Comparison of ENCODE assay signal across 20 cellular contexts in genomic region chr17:27542841-27543463, GRCh38.
DNase-seq lines count a peak whose midpoint lies in the region; ATAC-seq, FAIRE-seq and TF ChIP-seq lines count a peak whose summit lies in the region.
"Had no signal": no experiment of that assay in that cellular context is flagged by ENCODE, and none has a peak within 500 bp of the region (broad histone marks: within the 10 kb centered on the region; RNA-seq: fewer than 3 reads in every experiment).

No MANE protein-coding gene starts in this region.

- peaks cover 2% of the 10 kb centered on the region for H3K27me3 Mint-ChIP-seq in activated CD8-positive, alpha-beta T cell treated with anti-CD3 and anti-CD28 coated beads for 36 hours
- H3K27me3 Mint-ChIP-seq in activated CD8-positive, alpha-beta T cell treated with anti-CD3 and anti-CD28 coated beads, Interleukin-2, amount 10 ng/mL, durations not matched to agents 7 days and 5 days (ENCODE audit: low read depth) = no peaks in the 10 kb centered on the region
- no peaks in the 10 kb centered on the region for H3K27me3 Mint-ChIP-seq in IgD-negative memory B cell
- H3K27me3 Mint-ChIP-seq: activated naive CD4-positive, alpha-beta T cell treated with anti-CD3 and anti-CD28 coated beads, Interleukin-2, amount 50 U/mL, for 24 hours; effector memory CD8-positive, alpha-beta T cell had no signal

- peaks cover 3% of the 10 kb centered on the region for H3K36me3 Mint-ChIP-seq in activated CD8-positive, alpha-beta T cell treated with anti-CD3 and anti-CD28 coated beads for 36 hours (ENCODE audit: low read depth)
- no peaks in the 10 kb centered on the region for H3K36me3 Mint-ChIP-seq in activated CD8-positive, alpha-beta T cell treated with anti-CD3 and anti-CD28 coated beads, Interleukin-2, amount 10 ng/mL, durations not matched to agents 7 days and 5 days (ENCODE audit: low read depth)
- no peaks in the 10 kb centered on the region for H3K36me3 Mint-ChIP-seq in IgD-negative memory B cell
- H3K36me3 Mint-ChIP-seq in stimulated activated effector memory CD8-positive, alpha-beta T cell treated with anti-CD3 and anti-CD28 coated beads, Interleukin-12 subunit alpha, Interleukin-12 subunit beta, amount 100 ng/mL, for 72 hours = peaks cover 8% of the 10 kb centered on the region
- H3K36me3 Mint-ChIP-seq: activated naive CD4-positive, alpha-beta T cell treated with anti-CD3 and anti-CD28 coated beads, Interleukin-2, amount 50 U/mL, for 24 hours had no signal

- H3K4me3 ChIP-seq in colonic mucosa = no peak overlapping the region
- H3K4me3 ChIP-seq: prostate gland, uterus had no signal

- FAIRE-seq in GM19239 (lab: Jason Lieb, UNC) = no peak
- FAIRE-seq: G401.6 had no signal

- no peak overlapping the region for H3K4me3 Mint-ChIP-seq in activated CD8-positive, alpha-beta T cell treated with anti-CD3 and anti-CD28 coated beads for 36 hours
- H3K4me3 Mint-ChIP-seq in activated CD8-positive, alpha-beta T cell treated with anti-CD3 and anti-CD28 coated beads, Interleukin-2, amount 10 ng/mL, durations not matched to agents 7 days and 5 days = no peak overlapping the region
- H3K4me3 Mint-ChIP-seq in IgD-negative memory B cell = peak overlapping the region in 2 of 4 donors; percentile 5 to 85
- H3K4me3 Mint-ChIP-seq in stimulated activated effector memory CD8-positive, alpha-beta T cell treated with anti-CD3 and anti-CD28 coated beads, Interleukin-12 subunit alpha, Interleukin-12 subunit beta, amount 100 ng/mL, for 72 hours = no peak overlapping the region
- H3K4me3 Mint-ChIP-seq: activated naive CD4-positive, alpha-beta T cell treated with anti-CD3 and anti-CD28 coated beads, Interleukin-2, amount 50 U/mL, for 24 hours; CD14-positive monocyte; neural crest cell had no signal

- no peaks in the 10 kb centered on the region for H3K4me1 ChIP-seq in colonic mucosa
- H3K4me1 ChIP-seq: prostate gland had no signal

- POLR2A ChIA-PET in activated CD8-positive, alpha-beta T cell treated with anti-CD3 and anti-CD28 coated beads for 36 hours (lab: Charles Lee) = interaction anchor here (0.5 to 6.0 kb wide), 4 partner anchors 23 to 69 kb away, joined by 3 to 63 read pairs (median 4); no protein-coding TSS in a partner anchor
- POLR2A ChIA-PET in activated CD8-positive, alpha-beta T cell treated with anti-CD3 and anti-CD28 coated beads, Interleukin-2, amount 10 ng/mL, durations not matched to agents 7 days and 5 days (lab: Charles Lee) = no interaction called here

- H3K9ac ChIP-seq in colonic mucosa (ENCODE audit: low read depth in 2 of 2, low read length in 2 of 2) = no peak overlapping the region

- intact Hi-C loops in activated CD8-positive, alpha-beta T cell treated with anti-CD3 and anti-CD28 coated beads for 36 hours (cut with micrococcal nuclease) = no loop called here
- intact Hi-C loops in colonic mucosa (cut with DNase I) = no loop called here

- no peaks in the 10 kb centered on the region for H3K9me3 Mint-ChIP-seq in activated CD8-positive, alpha-beta T cell treated with anti-CD3 and anti-CD28 coated beads for 36 hours
- H3K9me3 Mint-ChIP-seq in activated CD8-positive, alpha-beta T cell treated with anti-CD3 and anti-CD28 coated beads, Interleukin-2, amount 10 ng/mL, durations not matched to agents 7 days and 5 days (ENCODE audit: insufficient read depth) = no peaks in the 10 kb centered on the region
- H3K9me3 Mint-ChIP-seq in IgD-negative memory B cell = no peaks in the 10 kb centered on the region
- H3K9me3 Mint-ChIP-seq in stimulated activated effector memory CD8-positive, alpha-beta T cell treated with anti-CD3 and anti-CD28 coated beads, Interleukin-12 subunit alpha, Interleukin-12 subunit beta, amount 100 ng/mL, for 72 hours = no peaks in the 10 kb centered on the region
- H3K9me3 Mint-ChIP-seq: activated naive CD4-positive, alpha-beta T cell treated with anti-CD3 and anti-CD28 coated beads, Interleukin-2, amount 50 U/mL, for 24 hours; CD14-positive monocyte; effector memory CD8-positive, alpha-beta T cell; neural crest cell had no signal

- CTCF ChIA-PET in activated CD8-positive, alpha-beta T cell treated with anti-CD3 and anti-CD28 coated beads for 36 hours (lab: Charles Lee) = interaction anchor here (1.6 to 4.1 kb wide), 3 partner anchors 70 to 85 kb away, joined by 5 to 29 read pairs (median 15); no protein-coding TSS in a partner anchor
- CTCF ChIA-PET in activated CD8-positive, alpha-beta T cell treated with anti-CD3 and anti-CD28 coated beads, Interleukin-2, amount 10 ng/mL, durations not matched to agents 7 days and 5 days (lab: Charles Lee) = interaction anchor here (0.7 to 1.6 kb wide), 4 partner anchors 9 to 198 kb away, joined by 3 to 4 read pairs (median 3); no protein-coding TSS in a partner anchor

- H3K27ac Mint-ChIP-seq in activated CD8-positive, alpha-beta T cell treated with anti-CD3 and anti-CD28 coated beads for 36 hours = peak overlapping the region; percentile 89
- no peak overlapping the region for H3K27ac Mint-ChIP-seq in activated CD8-positive, alpha-beta T cell treated with anti-CD3 and anti-CD28 coated beads, Interleukin-2, amount 10 ng/mL, durations not matched to agents 7 days and 5 days
- H3K27ac Mint-ChIP-seq in IgD-negative memory B cell = peak overlapping the region; percentile 4 to 76 (median 61)
- H3K27ac Mint-ChIP-seq in stimulated activated effector memory CD8-positive, alpha-beta T cell treated with anti-CD3 and anti-CD28 coated beads, Interleukin-12 subunit alpha, Interleukin-12 subunit beta, amount 100 ng/mL, for 72 hours = peak overlapping the region; percentile 63
- H3K27ac Mint-ChIP-seq: activated naive CD4-positive, alpha-beta T cell treated with anti-CD3 and anti-CD28 coated beads, Interleukin-2, amount 50 U/mL, for 24 hours; CD14-positive monocyte had no signal

- H3K36me3 ChIP-seq in colonic mucosa = no peaks in the 10 kb centered on the region
- H3K36me3 ChIP-seq: prostate gland, uterus had no signal

- no peak for TF ChIP-seq CTCF in activated CD8-positive, alpha-beta T cell treated with anti-CD3 and anti-CD28 coated beads for 36 hours (IDR thresholded peaks at IDR 0.05)
- no peak for TF ChIP-seq CTCF in colonic mucosa (IDR thresholded peaks at IDR 0.05)

- no peaks in the 10 kb centered on the region for H3K27me3 ChIP-seq in colonic mucosa
- H3K27me3 ChIP-seq: uterus had no signal

- peak overlapping the region; percentile 32 for H3K27ac ChIP-seq in colonic mucosa
- H3K27ac ChIP-seq: prostate gland, uterus had no signal

- no peaks in the 10 kb centered on the region for H3K9me3 ChIP-seq in colonic mucosa
- H3K9me3 ChIP-seq: prostate gland, uterus had no signal

- no peak for DNase-seq in activated CD8-positive, alpha-beta T cell treated with anti-CD3 and anti-CD28 coated beads for 36 hours
- DNase-seq in activated CD8-positive, alpha-beta T cell treated with anti-CD3 and anti-CD28 coated beads, Interleukin-2, amount 10 ng/mL, durations not matched to agents 7 days and 5 days = no peak
- no peak for DNase-seq in colonic mucosa
- DNase-seq in stimulated activated effector memory CD8-positive, alpha-beta T cell treated with anti-CD3 and anti-CD28 coated beads, Interleukin-12 subunit alpha, Interleukin-12 subunit beta, amount 100 ng/mL, for 72 hours (ENCODE audit: low spot score in 2 of 2) = no peak
- DNase-seq in stimulated activated CD8-positive, alpha-beta memory T cell treated with anti-CD3 and anti-CD28 coated beads, Interleukin-4, amount 100 ng/mL, for 48 hours = no peak
- no peak for DNase-seq in GM19239 (ENCODE audit: insufficient read length, low spot score)
- DNase-seq: ACHN; activated CD4-positive, alpha-beta T cell treated with anti-CD3 and anti-CD28 coated beads for 4 hours; effector memory CD8-positive, alpha-beta T cell; NCI-H1105 treated with DMSO at 0.1 percent for 48 hours; NCI-H510A treated with DMSO at 0.1 percent for 48 hours; stimulated activated CD4-positive, alpha-beta T cell treated with anti-CD3 and anti-CD28 coated beads, Interleukin-2, amount 100 ng/mL, for 48 hours; uterus had no signal

- peaks cover 68% of the 10 kb centered on the region for H3K4me1 Mint-ChIP-seq in activated CD8-positive, alpha-beta T cell treated with anti-CD3 and anti-CD28 coated beads for 36 hours (ENCODE audit: low read depth)
- H3K4me1 Mint-ChIP-seq in activated CD8-positive, alpha-beta T cell treated with anti-CD3 and anti-CD28 coated beads, Interleukin-2, amount 10 ng/mL, durations not matched to agents 7 days and 5 days (ENCODE audit: low read depth) = peaks cover 82% of the 10 kb centered on the region
- peaks cover 60 to 68% (median 61%) of the 10 kb centered on the region in 3 donors for H3K4me1 Mint-ChIP-seq in IgD-negative memory B cell
- H3K4me1 Mint-ChIP-seq in stimulated activated effector memory CD8-positive, alpha-beta T cell treated with anti-CD3 and anti-CD28 coated beads, Interleukin-12 subunit alpha, Interleukin-12 subunit beta, amount 100 ng/mL, for 72 hours = peaks cover 80% of the 10 kb centered on the region

- ATAC-seq in activated CD8-positive, alpha-beta T cell treated with anti-CD3 and anti-CD28 coated beads for 36 hours = no peak
- ATAC-seq in activated CD8-positive, alpha-beta T cell treated with anti-CD3 and anti-CD28 coated beads, Interleukin-2, amount 10 ng/mL, durations not matched to agents 7 days and 5 days = no peak
- ATAC-seq in stimulated activated effector memory CD8-positive, alpha-beta T cell treated with anti-CD3 and anti-CD28 coated beads, Interleukin-12 subunit alpha, Interleukin-12 subunit beta, amount 100 ng/mL, for 72 hours = no peak
- no peak for ATAC-seq in GM19023 (IDR thresholded peaks at IDR 0.05; ENCODE audit: unreplicated experiment)
- ATAC-seq: effector memory CD8-positive, alpha-beta T cell had no signal
